In the genomic region with DNA sequence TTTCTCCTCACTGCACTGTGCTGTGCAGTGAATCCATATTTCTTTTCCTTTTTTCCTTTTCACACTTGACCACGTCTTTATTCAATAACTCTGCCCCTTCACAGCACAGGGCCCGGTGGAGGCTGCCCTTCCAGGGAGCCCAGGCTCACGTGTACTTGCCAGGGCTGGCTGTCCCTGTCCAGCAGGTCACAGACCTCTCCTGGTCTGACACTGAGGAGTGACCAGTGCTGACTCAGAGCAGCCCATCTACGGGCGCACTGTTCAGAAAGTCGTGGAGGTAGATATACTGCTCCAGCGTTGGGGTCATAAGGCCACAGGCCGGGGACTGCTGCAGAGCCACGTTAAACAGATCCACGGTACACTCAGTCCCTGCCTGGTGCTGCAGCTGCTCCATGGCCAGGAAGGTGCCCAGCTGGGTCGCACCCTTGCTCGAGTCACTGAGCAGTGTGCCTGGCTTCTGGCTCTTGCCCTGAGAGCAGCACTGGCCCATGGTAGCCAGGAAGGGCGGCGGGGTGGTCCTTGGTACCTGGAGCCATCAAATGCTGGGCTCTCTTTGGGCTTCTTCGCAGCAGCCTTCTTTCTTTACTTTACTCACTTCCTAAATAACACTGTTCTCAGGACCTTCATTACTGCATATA, we compare ENCODE assay signal across 20 cellular contexts.
DNase-seq lines count a peak whose midpoint lies in the region; ATAC-seq, FAIRE-seq and TF ChIP-seq lines count a peak whose summit lies in the region.
"Had no signal": no experiment of that assay in that cellular context is flagged by ENCODE, and none has a peak within 500 bp of the region (broad histone marks: within the 10 kb centered on the region; RNA-seq: fewer than 3 reads in every experiment).

No MANE protein-coding gene starts in this region.

- no peaks in the 10 kb centered on the region for H3K4me1 ChIP-seq in HepG2 (ENCODE audit: insufficient read depth, low read length)

- H2AFZ ChIP-seq in HepG2 (ENCODE audit: low read length): no peak overlapping the region

- no peaks in the 10 kb centered on the region for H3K79me2 ChIP-seq in HepG2 (ENCODE audit: insufficient read depth, low read length)

- no peak overlapping the region for H3K4me2 ChIP-seq in HepG2 (ENCODE audit: low read depth, low read length)

- FAIRE-seq in HepG2 (lab: Jason Lieb, UNC): no peak
- FAIRE-seq: GM12892, GM19239, H54, K562 had no signal

- DNase-seq in stimulated activated naive CD8-positive, alpha-beta T cell treated with anti-CD3 and anti-CD28 coated beads, Interleukin-15, Interleukin-2, amounts not matched to agents 100 U/mL and 50 U/mL, for 24 hours: no peak
- no peak for DNase-seq in stimulated activated naive CD8-positive, alpha-beta T cell treated with anti-CD3 and anti-CD28 coated beads, Interleukin-15, amount 100 ng/mL, for 72 hours
- no peak for DNase-seq in HepG2 (ENCODE audit: low spot score)
- no peak for DNase-seq in progenitor cell of endocrine pancreas (ENCODE audit: low spot score, unreplicated experiment)
- no peak for DNase-seq in NCI-H526 treated with DMSO at 0.1 percent for 48 hours (lab: John Stamatoyannopoulos, UW)
- no peak for DNase-seq in NCI-H345 (lab: John Stamatoyannopoulos, UW)
- DNase-seq in DMS53 treated with DMSO at 0.1 percent for 48 hours (lab: John Stamatoyannopoulos, UW; ENCODE audit: unreplicated experiment): no peak
- DNase-seq: 8988T, Calu3, DND-41, MM.1S, NCI-H2029, NCI-H446 treated with DMSO at 0.1 percent for 48 hours, NCI-H526, SHP77 treated with DMSO at 0.1 percent for 48 hours had no signal

- POLR2A ChIA-PET in HepG2 (lab: Yijun Ruan, JAX): no interaction called here

- H3K36me3 ChIP-seq in HepG2 (replicated peaks in 1 of 2; ENCODE audit: control insufficient read depth in 1 of 2, insufficient read depth in 2 of 2, low read length in 2 of 2): no peaks in the 10 kb centered on the region

- WGBS in HepG2 (ENCODE audit: low lambda C conversion rate): 4% methylated on average over 13 of the region's 15 CpGs

- TF ChIP-seq RAD21 in HepG2 (CRISPR knock-in tag; IDR thresholded peaks at IDR 0.05): no peak

- H3K27me3 Mint-ChIP-seq in stimulated activated naive CD8-positive, alpha-beta T cell treated with anti-CD3 and anti-CD28 coated beads, Interleukin-15, amount 100 ng/mL, for 72 hours: no peaks in the 10 kb centered on the region
- H3K27me3 Mint-ChIP-seq in progenitor cell of endocrine pancreas: peaks cover 3% of the 10 kb centered on the region

- no peaks in the 10 kb centered on the region for H3K4me1 Mint-ChIP-seq in stimulated activated naive CD8-positive, alpha-beta T cell treated with anti-CD3 and anti-CD28 coated beads, Interleukin-15, amount 100 ng/mL, for 72 hours
- H3K4me1 Mint-ChIP-seq in progenitor cell of endocrine pancreas (ENCODE audit: low read depth): peaks cover 3% of the 10 kb centered on the region

- CTCF ChIA-PET in HepG2 (lab: Yijun Ruan, JAX; ENCODE audit: low intra/inter-chr PET ratio, low total read pairs): no interaction called here

- no TSS peak for BruUV-seq in HepG2 (replicated peaks; lab: Mats Ljungman, UMichigan)

- TF ChIP-seq POLR2A in HepG2 (IDR thresholded peaks at IDR 0.05; ENCODE audit: insufficient read depth in 1 of 2, low read depth in 2 of 2, low read length in 2 of 2): no peak

- peak overlapping the region in 1 of 2 donors; percentile 14 for H3K27ac Mint-ChIP-seq in stimulated activated naive CD8-positive, alpha-beta T cell treated with anti-CD3 and anti-CD28 coated beads, Interleukin-15, amount 100 ng/mL, for 72 hours
- peak overlapping the region; percentile 29 for H3K27ac Mint-ChIP-seq in progenitor cell of endocrine pancreas

- H3K27me3 ChIP-seq in HepG2 (ENCODE audit: control insufficient read depth in 1 of 2, insufficient read depth in 2 of 2, low read length in 2 of 2): no peaks in the 10 kb centered on the region

- TF ChIP-seq EP300 in HepG2 (IDR thresholded peaks at IDR 0.05; ENCODE audit: low read depth in 2 of 2, low read length in 2 of 2) (no peak), HepG2 (CRISPR knock-in tag; IDR thresholded peaks at IDR 0.05; ENCODE audit: borderline replicate concordance) (no peak)

- H3K4me3 Mint-ChIP-seq in stimulated activated naive CD8-positive, alpha-beta T cell treated with anti-CD3 and anti-CD28 coated beads, Interleukin-15, amount 100 ng/mL, for 72 hours: no peak overlapping the region
- no peak overlapping the region for H3K4me3 Mint-ChIP-seq in progenitor cell of endocrine pancreas (ENCODE audit: low read depth)

- TF ChIP-seq CTCF in HepG2 (CRISPR knock-in tag; IDR thresholded peaks at IDR 0.05): no peak
- TF ChIP-seq CTCF in progenitor cell of endocrine pancreas (IDR thresholded peaks at IDR 0.05; ENCODE audit: unreplicated experiment): no peak

- H3K27ac ChIP-seq in HepG2 (ENCODE audit: extremely low read length, insufficient read depth, low read length): no peak overlapping the region
- H3K27ac ChIP-seq: RWPE1 had no signal

- intact Hi-C loops in HepG2 (cut with micrococcal nuclease; ENCODE audit: unreplicated experiment): no loop called here

- peaks cover 7% of the 10 kb centered on the region; the same call in 1 of the 2 replicates for H3K9me3 ChIP-seq in HepG2 (ENCODE audit: low read length)

- H3K4me3 ChIP-seq in HepG2 (replicated peaks in 1 of 3; ENCODE audit: insufficient read depth in 1 of 3, low read depth in 2 of 3, low read length in 3 of 3): no peak overlapping the region
- H3K4me3 ChIP-seq: K562 had no signal

- in situ Hi-C loops in HepG2 (cut with HindIII; ENCODE audit: extremely low pct_ligation_motif_present, low pct_unique_long_range_greater_than_20kb): no loop called here

- H3K9ac ChIP-seq in HepG2 (ENCODE audit: insufficient read depth, low read depth, low read length): no peak overlapping the region

- peaks cover 4 to 14% of the 10 kb centered on the region in 2 donors for H3K9me3 Mint-ChIP-seq in stimulated activated naive CD8-positive, alpha-beta T cell treated with anti-CD3 and anti-CD28 coated beads, Interleukin-15, amount 100 ng/mL, for 72 hours
- H3K9me3 Mint-ChIP-seq in progenitor cell of endocrine pancreas (ENCODE audit: low read depth): no peaks in the 10 kb centered on the region

- peak; percentile 19 for ATAC-seq in stimulated activated naive CD8-positive, alpha-beta T cell treated with anti-CD3 and anti-CD28 coated beads, Interleukin-15, Interleukin-2, amounts not matched to agents 100 U/mL and 50 U/mL, for 24 hours
- ATAC-seq in stimulated activated naive CD8-positive, alpha-beta T cell treated with anti-CD3 and anti-CD28 coated beads, Interleukin-15, amount 100 ng/mL, for 72 hours: no peak
- ATAC-seq in HepG2: peak; percentile 68
- ATAC-seq: K562 had no signal

- H4K20me1 ChIP-seq in HepG2 (ENCODE audit: insufficient read depth, low read length): no peaks in the 10 kb centered on the region

- no peaks in the 10 kb centered on the region for H3K36me3 Mint-ChIP-seq in progenitor cell of endocrine pancreas (ENCODE audit: insufficient read depth)

TF ChIP-seq in HepG2, 621 proteins besides CTCF, POLR2A, EP300 and RAD21 (continues in another document):
- no peak for TF ChIP-seq SNRNP70 (IDR thresholded peaks at IDR 0.05; ENCODE audit: low read depth, low read length)
- TF ChIP-seq ZNF160 (CRISPR knock-in tag; IDR thresholded peaks at IDR 0.05): no peak
- TF ChIP-seq EHMT2 (IDR thresholded peaks at IDR 0.05; ENCODE audit: borderline replicate concordance, low read depth, low read length): no peak
- TF ChIP-seq SMC3 (IDR thresholded peaks at IDR 0.05; ENCODE audit: low read length): no peak
- TF ChIP-seq AGO2 (optimal IDR thresholded peaks at IDR 0.05; ENCODE audit: low read depth, low read length): no peak
- TF ChIP-seq, protein P1, sequence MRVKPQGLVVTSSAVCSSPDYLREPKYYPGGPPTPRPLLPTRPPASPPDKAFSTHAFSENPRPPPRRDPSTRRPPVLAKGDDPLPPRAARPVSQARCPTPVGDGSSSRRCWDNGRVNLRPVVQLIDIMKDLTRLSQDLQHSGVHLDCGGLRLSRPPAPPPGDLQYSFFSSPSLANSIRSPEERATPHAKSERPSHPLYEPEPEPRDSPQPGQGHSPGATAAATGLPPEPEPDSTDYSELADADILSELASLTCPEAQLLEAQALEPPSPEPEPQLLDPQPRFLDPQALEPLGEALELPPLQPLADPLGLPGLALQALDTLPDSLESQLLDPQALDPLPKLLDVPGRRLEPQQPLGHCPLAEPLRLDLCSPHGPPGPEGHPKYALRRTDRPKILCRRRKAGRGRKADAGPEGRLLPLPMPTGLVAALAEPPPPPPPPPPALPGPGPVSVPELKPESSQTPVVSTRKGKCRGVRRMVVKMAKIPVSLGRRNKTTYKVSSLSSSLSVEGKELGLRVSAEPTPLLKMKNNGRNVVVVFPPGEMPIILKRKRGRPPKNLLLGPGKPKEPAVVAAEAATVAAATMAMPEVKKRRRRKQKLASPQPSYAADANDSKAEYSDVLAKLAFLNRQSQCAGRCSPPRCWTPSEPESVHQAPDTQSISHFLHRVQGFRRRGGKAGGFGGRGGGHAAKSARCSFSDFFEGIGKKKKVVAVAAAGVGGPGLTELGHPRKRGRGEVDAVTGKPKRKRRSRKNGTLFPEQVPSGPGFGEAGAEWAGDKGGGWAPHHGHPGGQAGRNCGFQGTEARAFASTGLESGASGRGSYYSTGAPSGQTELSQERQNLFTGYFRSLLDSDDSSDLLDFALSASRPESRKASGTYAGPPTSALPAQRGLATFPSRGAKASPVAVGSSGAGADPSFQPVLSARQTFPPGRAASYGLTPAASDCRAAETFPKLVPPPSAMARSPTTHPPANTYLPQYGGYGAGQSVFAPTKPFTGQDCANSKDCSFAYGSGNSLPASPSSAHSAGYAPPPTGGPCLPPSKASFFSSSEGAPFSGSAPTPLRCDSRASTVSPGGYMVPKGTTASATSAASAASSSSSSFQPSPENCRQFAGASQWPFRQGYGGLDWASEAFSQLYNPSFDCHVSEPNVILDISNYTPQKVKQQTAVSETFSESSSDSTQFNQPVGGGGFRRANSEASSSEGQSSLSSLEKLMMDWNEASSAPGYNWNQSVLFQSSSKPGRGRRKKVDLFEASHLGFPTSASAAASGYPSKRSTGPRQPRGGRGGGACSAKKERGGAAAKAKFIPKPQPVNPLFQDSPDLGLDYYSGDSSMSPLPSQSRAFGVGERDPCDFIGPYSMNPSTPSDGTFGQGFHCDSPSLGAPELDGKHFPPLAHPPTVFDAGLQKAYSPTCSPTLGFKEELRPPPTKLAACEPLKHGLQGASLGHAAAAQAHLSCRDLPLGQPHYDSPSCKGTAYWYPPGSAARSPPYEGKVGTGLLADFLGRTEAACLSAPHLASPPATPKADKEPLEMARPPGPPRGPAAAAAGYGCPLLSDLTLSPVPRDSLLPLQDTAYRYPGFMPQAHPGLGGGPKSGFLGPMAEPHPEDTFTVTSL (CRISPR knock-in tag; IDR thresholded peaks at IDR 0.05; ENCODE audit: borderline replicate concordance): no peak
- no peak for TF ChIP-seq HMG20B (CRISPR knock-in tag; conservative IDR thresholded peaks at IDR 0.05)
